ENCODE assay signal across 8 cellular contexts in the genomic region with DNA sequence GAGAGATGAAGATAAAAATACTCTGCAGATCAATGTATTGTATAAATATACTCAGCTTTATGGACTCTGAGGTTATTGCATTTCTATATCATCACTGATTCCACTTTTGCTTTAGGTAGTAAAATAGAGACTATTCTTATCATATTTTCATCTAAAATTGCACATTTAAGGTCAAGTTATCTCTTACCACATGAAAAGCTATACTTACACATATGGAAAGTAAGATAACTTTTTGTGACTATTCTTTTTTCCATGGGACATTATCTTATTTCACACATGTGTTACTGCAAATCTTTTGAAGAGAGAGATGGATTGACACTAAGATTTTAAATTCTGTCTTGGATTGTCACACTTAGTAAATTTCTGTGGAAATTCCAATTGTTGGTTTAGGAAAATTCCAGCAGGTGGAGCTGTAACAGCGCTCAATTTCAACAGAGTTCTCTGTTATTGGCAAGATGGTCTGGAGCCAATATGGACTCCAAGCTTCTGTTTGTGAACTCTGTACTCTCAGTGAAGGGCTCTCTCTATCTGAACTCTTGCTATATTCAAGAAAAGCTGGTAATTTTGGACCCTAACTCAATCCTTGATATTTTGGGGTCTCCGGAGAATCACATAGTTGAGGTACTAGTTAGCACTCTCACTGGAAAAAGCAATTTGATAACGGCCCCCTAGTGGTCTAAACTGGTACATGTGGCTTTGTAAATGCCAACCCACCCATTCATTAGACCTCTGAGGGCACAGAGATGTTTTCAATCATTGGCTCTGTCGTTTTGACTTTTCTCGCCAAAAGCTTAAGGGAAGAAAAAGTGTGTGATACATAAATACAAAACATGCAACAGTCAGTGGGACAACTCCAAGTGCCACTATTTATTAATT.
DNase-seq lines count a peak whose midpoint lies in the region; ATAC-seq, FAIRE-seq and TF ChIP-seq lines count a peak whose summit lies in the region.

No MANE protein-coding gene starts in this region.

- H3K4me1 ChIP-seq in K562 (replicated peaks in 1 of 2; ENCODE audit: control insufficient read depth in 2 of 2, insufficient read depth in 2 of 2, low read length in 2 of 2) = no peaks in the 10 kb centered on the region

- H3K27me3 ChIP-seq in K562 (ENCODE audit: control insufficient read depth in 2 of 2, insufficient read depth in 2 of 2, low read length in 2 of 2) = no peaks in the 10 kb centered on the region

- no peak for TF ChIP-seq EP300 in K562 (IDR thresholded peaks at IDR 0.05; ENCODE audit: low read length)

- H4K20me1 ChIP-seq in K562 (replicated peaks; ENCODE audit: control insufficient read depth, insufficient read depth, low read length) = no peaks in the 10 kb centered on the region

- DNase-seq in A172 (ENCODE audit: low spot score) = peak; percentile 48
- DNase-seq in GM13977 (ENCODE audit: low spot score) = peak; percentile 53
- DNase-seq in NCI-H1417 (lab: John Stamatoyannopoulos, UW) = peak; percentile 68 to 92 (median 89)
- DNase-seq in T-helper 2 cell = peak in 4 of 5 experiments; percentile 12 to 75 (median 42)
- DNase-seq in K562 (ENCODE audit: extremely low read depth in 1 of 4, low spot score in 3 of 4) = peak; percentile 22 to 60 (median 54)
- DNase-seq in iPS-NIHi7 (ENCODE audit: extremely low spot score) = peak; percentile 69
- DNase-seq in stimulated activated CD4-positive, alpha-beta T cell treated with anti-CD3 and anti-CD28 coated beads, Interleukin-15, amount 100 ng/mL, for 48 hours (ENCODE audit: low read depth in 2 of 2) = peak; percentile 21 to 57

- CTCF ChIA-PET in K562 (lab: Yijun Ruan, JAX; ENCODE audit: low intra/inter-chr PET ratio) = interaction anchor here (0.6 to 0.7 kb wide), 3 partner anchors 328 to 1717 kb away, joined by 3 read pairs; no protein-coding TSS in a partner anchor

- no peaks in the 10 kb centered on the region for H3K36me3 ChIP-seq in K562 (ENCODE audit: control insufficient read depth, insufficient read depth, low read length)

- intact Hi-C loops in K562 (cut with micrococcal nuclease) = loop anchor here (1.0 to 5.0 kb wide), 3 partner anchors 127 to 1715 kb away; no protein-coding TSS in a partner anchor

- no peak overlapping the region for H3K9ac ChIP-seq in K562 (ENCODE audit: insufficient read depth in 1 of 2, low read depth in 2 of 2, low read length in 2 of 2)

- H3K27ac ChIP-seq in K562 (ENCODE audit: extremely low read depth, low read depth, low read length) = no peak overlapping the region

- H3K9me1 ChIP-seq in K562 (ENCODE audit: control insufficient read depth, insufficient read depth, low read length) = no peaks in the 10 kb centered on the region

- no peaks in the 10 kb centered on the region for H3K79me2 ChIP-seq in K562 (ENCODE audit: control insufficient read depth, insufficient read depth, low read length)

- FAIRE-seq in K562 (lab: Jason Lieb, UNC) = peak; percentile 67

- H2AFZ ChIP-seq in K562 (ENCODE audit: low read depth, low read length) = peak overlapping the region; percentile 42; the same call in 1 of the 2 replicates

- 4% methylated on average over 5 of the region's 5 CpGs for WGBS in K562 (ENCODE audit: insufficient coverage, low coverage, missing lambda C conversion rate)

- no peaks in the 10 kb centered on the region for H3K9me3 ChIP-seq in K562 (replicated peaks; ENCODE audit: control insufficient read depth, insufficient read depth, low read depth, low read length)

- H3K4me3 ChIP-seq in K562 = no peak overlapping the region

- no peak for TF ChIP-seq POLR2A in K562 (conservative IDR thresholded peaks at IDR 0.05)

- ATAC-seq in HG02884 (IDR thresholded peaks at IDR 0.05; ENCODE audit: unreplicated experiment) (peak; percentile 95), K562 (peak; percentile 69; the same call in 2 of the 3 replicates)

- BruUV-seq in K562 (replicated peaks; lab: Mats Ljungman, UMichigan) = no TSS peak

- H3K4me2 ChIP-seq in K562 (ENCODE audit: insufficient read depth, low read length) = no peak overlapping the region

- peak; percentile 69 for TF ChIP-seq CTCF in GM13977 (IDR thresholded peaks at IDR 0.05; ENCODE audit: extremely low read depth, insufficient read depth, missing control alignments)
- peak; percentile 46 to 62 (median 61); a peak in 5 of 6 replicates for TF ChIP-seq CTCF in K562 (IDR thresholded peaks at IDR 0.05 in 2 of 3, conservative IDR thresholded peaks at IDR 0.05 in 1 of 3; ENCODE audit: insufficient read depth in 2 of 3, low read depth in 1 of 3, low read length in 3 of 3)

- peak; percentile 51 to 65 for TF ChIP-seq RAD21 in K562 (CRISPR knock-in tag; conservative IDR thresholded peaks at IDR 0.05 in 1 of 2, IDR thresholded peaks at IDR 0.05 in 1 of 2)

- POLR2A ChIA-PET in K562 (lab: Yijun Ruan, JAX) = no interaction called here

- in situ Hi-C loops in GM13977 (cut with MboI; ENCODE audit: low pct_unique_long_range_greater_than_20kb, low sequenced_read_pairs, unreplicated experiment) = loop anchor here (10.0 to 25.0 kb wide), 2 partner anchors 133 to 605 kb away; no protein-coding TSS in a partner anchor
- in situ Hi-C loops in K562 (cut with MboI) = no loop called here

TF ChIP-seq in K562, 482 proteins besides CTCF, POLR2A, EP300 and RAD21:
- TF ChIP-seq ZNF717 (CRISPR knock-in tag; IDR thresholded peaks at IDR 0.05) (no peak), ILK (tag; IDR thresholded peaks at IDR 0.05; ENCODE audit: borderline replicate concordance, low read depth) (no peak), TEAD4 (IDR thresholded peaks at IDR 0.05; ENCODE audit: low read length) (peak; percentile 15; the same call in 1 of the 2 replicates), TEAD4 (CRISPR knock-in tag; IDR thresholded peaks at IDR 0.05; ENCODE audit: borderline replicate concordance) (no peak), ZBTB17 (CRISPR knock-in tag; IDR thresholded peaks at IDR 0.05) (0 out of 2 replicates have a peak, but pooled peaks have one; percentile 49), ZKSCAN8 (CRISPR knock-in tag; IDR thresholded peaks at IDR 0.05) (no peak)
- TF ChIP-seq, protein P1, sequence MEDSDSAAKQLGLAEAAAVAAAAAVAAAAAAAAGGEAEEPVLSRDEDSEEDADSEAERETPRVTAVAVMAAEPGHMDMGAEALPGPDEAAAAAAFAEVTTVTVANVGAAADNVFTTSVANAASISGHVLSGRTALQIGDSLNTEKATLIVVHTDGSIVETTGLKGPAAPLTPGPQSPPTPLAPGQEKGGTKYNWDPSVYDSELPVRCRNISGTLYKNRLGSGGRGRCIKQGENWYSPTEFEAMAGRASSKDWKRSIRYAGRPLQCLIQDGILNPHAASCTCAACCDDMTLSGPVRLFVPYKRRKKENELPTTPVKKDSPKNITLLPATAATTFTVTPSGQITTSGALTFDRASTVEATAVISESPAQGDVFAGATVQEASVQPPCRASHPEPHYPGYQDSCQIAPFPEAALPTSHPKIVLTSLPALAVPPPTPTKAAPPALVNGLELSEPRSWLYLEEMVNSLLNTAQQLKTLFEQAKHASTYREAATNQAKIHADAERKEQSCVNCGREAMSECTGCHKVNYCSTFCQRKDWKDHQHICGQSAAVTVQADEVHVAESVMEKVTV (CRISPR knock-in tag; IDR thresholded peaks at IDR 0.05) = peak; percentile 51

Comparison
In these comparisons a context has a peak if more than half of its experiments do, and no peak if none do; other contexts are left out.
1. DNase-seq: peak in every context shown above with its lines; median percentile 89 in NCI-H1417; 69 in iPS-NIHi7; 54 in K562; 53 in GM13977; 48 in A172; 42 in T-helper 2 cell; 39 in stimulated activated CD4-positive, alpha-beta T cell treated with anti-CD3 and anti-CD28 coated beads, Interleukin-15, amount 100 ng/mL, for 48 hours.